ENCODE assay signal across 43 cellular contexts in genomic region chr3:139037478-139037877, GRCh38. TPM values are rescaled to one million over a fixed set of nuclear protein-coding genes. Genes with fewer than 3 reads are reported as not detected.
"Had no signal": no experiment of that assay in that cellular context is flagged by ENCODE, and none has a peak within 500 bp of the region (broad histone marks: within the 10 kb centered on the region; RNA-seq: fewer than 3 reads in every experiment).

No MANE protein-coding gene starts in this region.

- H3K4me3 ChIP-seq: adrenal gland, ascending aorta, body of pancreas, breast epithelium, cardiac muscle cell had no signal

- H3K4me3 Mint-ChIP-seq: activated naive CD4-positive, alpha-beta T cell treated with anti-CD3 and anti-CD28 coated beads for 36 hours; activated naive CD4-positive, alpha-beta T cell treated with anti-CD3 and anti-CD28 coated beads, Interleukin-2, amount 10 ng/mL, durations not matched to agents 7 days and 5 days; activated naive CD4-positive, alpha-beta T cell treated with anti-CD3 and anti-CD28 coated beads, Interleukin-2, amount 50 U/mL, for 24 hours; activated naive CD8-positive, alpha-beta T cell; activated naive CD8-positive, alpha-beta T cell treated with anti-CD3 and anti-CD28 coated beads for 36 hours; activated naive CD8-positive, alpha-beta T cell treated with anti-CD3 and anti-CD28 coated beads, Interleukin-2, amount 10 ng/mL, durations not matched to agents 7 days and 5 days; activated naive CD8-positive, alpha-beta T cell treated with anti-CD3 and anti-CD28 coated beads, Interleukin-2, amount 50 U/mL, for 24 hours; activated T-cell treated with anti-CD3 and anti-CD28 coated beads, Interleukin-2, amount 50 U/mL, for 24 hours; activated T-cell treated with anti-CD3 and anti-CD28 coated beads, Interleukin-2, amount 50 U/mL, for 4 hours; activated T-cell treated with anti-CD3 and anti-CD28 coated beads, Interleukin-2, amount 50 U/mL, for 72 hours; activated T-helper 1 cell treated with anti-CD3 and anti-CD28 coated beads, Interleukin-12 subunit alpha, Interleukin-12 subunit beta, Interleukin-2, Interleukin-4 antibody, amounts not matched to agents 30 ng/mL and 10 ng/mL and 1 ng/mL, durations not matched to agents 14 hours and 24 hours and 36 hours; activated T-helper 17 cell treated with anti-CD3 and anti-CD28 coated beads, Interleukin-2, amount 50 U/mL, for 72 hours; brain; central memory CD8-positive, alpha-beta T cell had no signal

- H3K27me3 ChIP-seq: adrenal gland, ascending aorta, body of pancreas, brain microvascular endothelial cell, breast epithelium, cardiac muscle cell had no signal

- H3K36me3 Mint-ChIP-seq: activated naive CD4-positive, alpha-beta T cell treated with anti-CD3 and anti-CD28 coated beads, Interleukin-2, amount 10 ng/mL, durations not matched to agents 7 days and 5 days; activated naive CD4-positive, alpha-beta T cell treated with anti-CD3 and anti-CD28 coated beads, Interleukin-2, amount 50 U/mL, for 24 hours; activated naive CD4-positive, alpha-beta T cell treated with anti-CD3 and anti-CD28 coated beads, Interleukin-2, amount 50 U/mL, for 72 hours; activated naive CD8-positive, alpha-beta T cell; activated naive CD8-positive, alpha-beta T cell treated with anti-CD3 and anti-CD28 coated beads for 36 hours; activated naive CD8-positive, alpha-beta T cell treated with anti-CD3 and anti-CD28 coated beads, Interleukin-2, amount 10 ng/mL, durations not matched to agents 7 days and 5 days; brain had no signal

- H3K4me1 Mint-ChIP-seq: activated naive CD4-positive, alpha-beta T cell treated with anti-CD3 and anti-CD28 coated beads, Interleukin-2, amount 10 ng/mL, durations not matched to agents 7 days and 5 days; activated naive CD4-positive, alpha-beta T cell treated with anti-CD3 and anti-CD28 coated beads, Interleukin-2, amount 50 U/mL, for 24 hours; activated naive CD8-positive, alpha-beta T cell treated with anti-CD3 and anti-CD28 coated beads for 36 hours; activated naive CD8-positive, alpha-beta T cell treated with anti-CD3 and anti-CD28 coated beads, Interleukin-2, amount 10 ng/mL, durations not matched to agents 7 days and 5 days; activated naive CD8-positive, alpha-beta T cell treated with anti-CD3 and anti-CD28 coated beads, Interleukin-2, amount 50 U/mL, for 24 hours; activated T-helper 17 cell treated with anti-CD3 and anti-CD28 coated beads, Interleukin-2, amount 50 U/mL, for 72 hours; brain; central memory CD8-positive, alpha-beta T cell had no signal

- H3K9me3 ChIP-seq: adrenal gland, ascending aorta, body of pancreas had no signal

- H3K4me1 ChIP-seq: adrenal gland, ascending aorta, body of pancreas, breast epithelium had no signal

- H3K9me3 Mint-ChIP-seq: activated naive CD4-positive, alpha-beta T cell treated with anti-CD3 and anti-CD28 coated beads for 36 hours; activated naive CD4-positive, alpha-beta T cell treated with anti-CD3 and anti-CD28 coated beads, Interleukin-2, amount 10 ng/mL, durations not matched to agents 7 days and 5 days; activated naive CD4-positive, alpha-beta T cell treated with anti-CD3 and anti-CD28 coated beads, Interleukin-2, amount 50 U/mL, for 24 hours; activated naive CD8-positive, alpha-beta T cell treated with anti-CD3 and anti-CD28 coated beads, Interleukin-2, amount 50 U/mL, for 24 hours; activated T-cell treated with anti-CD3 and anti-CD28 coated beads, Interleukin-2, amount 50 U/mL, for 24 hours; activated T-cell treated with anti-CD3 and anti-CD28 coated beads, Interleukin-2, amount 50 U/mL, for 4 hours; activated T-helper 1 cell treated with anti-CD3 and anti-CD28 coated beads, Interleukin-12 subunit alpha, Interleukin-12 subunit beta, Interleukin-2, Interleukin-4 antibody, amounts not matched to agents 30 ng/mL and 10 ng/mL and 1 ng/mL, durations not matched to agents 14 hours and 24 hours and 36 hours; activated T-helper 17 cell treated with anti-CD3 and anti-CD28 coated beads, Interleukin-2, amount 50 U/mL, for 72 hours; activated T-helper 2 cell treated with anti-CD3 and anti-CD28 coated beads, Interferon-gamma antibody, Interleukin-2, Interleukin-4, amounts not matched to agents 10 μg/mL and 5 μg/mL and 100 μg/mL, durations not matched to agents 14 hours and 24 hours and 36 hours; central memory CD8-positive, alpha-beta T cell had no signal

- H3K27me3 Mint-ChIP-seq: activated naive CD4-positive, alpha-beta T cell treated with anti-CD3 and anti-CD28 coated beads, Interleukin-2, amount 10 ng/mL, durations not matched to agents 7 days and 5 days had no signal

- FAIRE-seq: astrocyte had no signal

- DNase-seq: activated effector memory CD4-positive, alpha-beta T cell treated with anti-CD3 and anti-CD28 coated beads, Interleukin-2, amount 50 U/mL, for 16 hours; activated effector memory CD4-positive, alpha-beta T cell treated with Interleukin-2 at 50 U/mL for 16 hours; activated gamma-delta T cell; activated gamma-delta T cell treated with Interleukin-2 at 50 U/mL for 16 hours; activated naive CD4-positive, alpha-beta T cell; activated naive CD4-positive, alpha-beta T cell treated with anti-CD3 and anti-CD28 coated beads for 36 hours; activated naive CD4-positive, alpha-beta T cell treated with anti-CD3 and anti-CD28 coated beads, Interleukin-2, amount 10 ng/mL, durations not matched to agents 7 days and 5 days; activated naive CD4-positive, alpha-beta T cell treated with anti-CD3 and anti-CD28 coated beads, Interleukin-2, amount 50 U/mL, for 16 hours; activated naive CD4-positive, alpha-beta T cell treated with Interleukin-2 at 50 U/mL for 16 hours; activated naive CD8-positive, alpha-beta T cell treated with anti-CD3 and anti-CD28 coated beads for 36 hours; activated naive CD8-positive, alpha-beta T cell treated with anti-CD3 and anti-CD28 coated beads, Interleukin-2, amount 10 ng/mL, durations not matched to agents 7 days and 5 days; activated naive CD8-positive, alpha-beta T cell treated with anti-CD3 and anti-CD28 coated beads, Interleukin-2, amount 50 U/mL, for 24 hours; activated T-cell treated with anti-CD3 and anti-CD28 coated beads, Interleukin-2, amount 50 U/mL, for 1 hour; activated T-cell treated with anti-CD3 and anti-CD28 coated beads, Interleukin-2, amount 50 U/mL, for 24 hours; activated T-cell treated with anti-CD3 and anti-CD28 coated beads, Interleukin-2, amount 50 U/mL, for 4 hours; activated T-cell treated with anti-CD3 and anti-CD28 coated beads, Interleukin-2, amount 50 U/mL, for 72 hours; adrenal gland; amniotic stem cell; amygdala; anterior cingulate cortex; aorta; body of pancreas; brain microvascular endothelial cell; caudate nucleus; central memory CD4-positive, alpha-beta T cell; cerebellar nuclear complex had no signal

- H3K36me3 ChIP-seq: adrenal gland, ascending aorta, brain microvascular endothelial cell, breast epithelium, cardiac muscle cell had no signal

- H3K27ac Mint-ChIP-seq: activated naive CD4-positive, alpha-beta T cell treated with anti-CD3 and anti-CD28 coated beads for 36 hours; activated naive CD4-positive, alpha-beta T cell treated with anti-CD3 and anti-CD28 coated beads, Interleukin-2, amount 10 ng/mL, durations not matched to agents 7 days and 5 days; activated naive CD4-positive, alpha-beta T cell treated with anti-CD3 and anti-CD28 coated beads, Interleukin-2, amount 50 U/mL, for 24 hours; activated naive CD4-positive, alpha-beta T cell treated with anti-CD3 and anti-CD28 coated beads, Interleukin-2, amount 50 U/mL, for 72 hours; activated naive CD8-positive, alpha-beta T cell; activated naive CD8-positive, alpha-beta T cell treated with anti-CD3 and anti-CD28 coated beads for 36 hours; activated naive CD8-positive, alpha-beta T cell treated with anti-CD3 and anti-CD28 coated beads, Interleukin-2, amount 10 ng/mL, durations not matched to agents 7 days and 5 days; activated naive CD8-positive, alpha-beta T cell treated with anti-CD3 and anti-CD28 coated beads, Interleukin-2, amount 50 U/mL, for 24 hours; activated T-cell treated with anti-CD3 and anti-CD28 coated beads, Interleukin-2, amount 50 U/mL, for 24 hours; activated T-cell treated with anti-CD3 and anti-CD28 coated beads, Interleukin-2, amount 50 U/mL, for 72 hours; activated T-helper 1 cell treated with anti-CD3 and anti-CD28 coated beads, Interleukin-12 subunit alpha, Interleukin-12 subunit beta, Interleukin-2, Interleukin-4 antibody, amounts not matched to agents 30 ng/mL and 10 ng/mL and 1 ng/mL, durations not matched to agents 14 hours and 24 hours and 36 hours; activated T-helper 17 cell treated with anti-CD3 and anti-CD28 coated beads, Interleukin-2, amount 50 U/mL, for 72 hours; activated T-helper 2 cell treated with anti-CD3 and anti-CD28 coated beads, Interferon-gamma antibody, Interleukin-2, Interleukin-4, amounts not matched to agents 10 μg/mL and 5 μg/mL and 100 μg/mL, durations not matched to agents 14 hours and 24 hours and 36 hours; brain had no signal

- H3K27ac ChIP-seq: adrenal gland, ascending aorta, body of pancreas, brain microvascular endothelial cell, breast epithelium, cardiac muscle cell had no signal

- ATAC-seq: activated naive CD4-positive, alpha-beta T cell treated with anti-CD3 and anti-CD28 coated beads, Interleukin-2, amount 50 U/mL, for 72 hours; activated naive CD8-positive, alpha-beta T cell treated with anti-CD3 and anti-CD28 coated beads, Interleukin-2, amount 50 U/mL, for 24 hours; activated T-cell treated with anti-CD3 and anti-CD28 coated beads, Interleukin-2, amount 50 U/mL, for 4 hours; activated T-cell treated with anti-CD3 and anti-CD28 coated beads, Interleukin-2, amount 50 U/mL, for 72 hours; activated T-helper 17 cell treated with anti-CD3 and anti-CD28 coated beads, Interleukin-2, amount 50 U/mL, for 72 hours; body of pancreas had no signal

RNA-seq across cellular contexts. Expression of gene PRR23C, which starts 7.2 kb away (rescaled TPM):
- total RNA-seq: activated naive CD4-positive, alpha-beta T cell treated with anti-CD3 and anti-CD28 coated beads for 36 hours; activated naive CD4-positive, alpha-beta T cell treated with anti-CD3 and anti-CD28 coated beads, Interleukin-2, amount 50 U/mL, for 72 hours; activated naive CD8-positive, alpha-beta T cell treated with anti-CD3 and anti-CD28 coated beads for 36 hours; activated naive CD8-positive, alpha-beta T cell treated with anti-CD3 and anti-CD28 coated beads, Interleukin-2, amount 10 ng/mL, durations not matched to agents 7 days and 5 days; activated T-cell treated with anti-CD3 and anti-CD28 coated beads, Interleukin-2, amount 50 U/mL, for 4 hours; activated T-cell treated with anti-CD3 and anti-CD28 coated beads, Interleukin-2, amount 50 U/mL, for 72 hours; activated T-helper 1 cell treated with anti-CD3 and anti-CD28 coated beads, Interleukin-12 subunit alpha, Interleukin-12 subunit beta, Interleukin-2, Interleukin-4 antibody, amounts not matched to agents 30 ng/mL and 10 ng/mL and 1 ng/mL, durations not matched to agents 14 hours and 24 hours and 36 hours; activated T-helper 17 cell treated with anti-CD3 and anti-CD28 coated beads, Interleukin-2, amount 50 U/mL, for 72 hours; activated T-helper 2 cell treated with anti-CD3 and anti-CD28 coated beads, Interferon-gamma antibody, Interleukin-2, Interleukin-4, amounts not matched to agents 10 μg/mL and 5 μg/mL and 100 μg/mL, durations not matched to agents 14 hours and 24 hours and 36 hours; adrenal gland; aorta; ascending aorta; astrocyte; body of pancreas; breast epithelium; bronchial epithelial cell; cardiac muscle cell; cardiac septum; cerebellum; chondrocyte had no signal
- polyA plus RNA-seq: adipose tissue, adrenal gland, cardiac muscle cell had no signal

RNA-seq across cellular contexts. Expression of gene PRR23B, which starts 16.8 kb away (rescaled TPM):
- total RNA-seq: activated naive CD4-positive, alpha-beta T cell treated with anti-CD3 and anti-CD28 coated beads for 36 hours; activated naive CD4-positive, alpha-beta T cell treated with anti-CD3 and anti-CD28 coated beads, Interleukin-2, amount 50 U/mL, for 72 hours; activated naive CD8-positive, alpha-beta T cell treated with anti-CD3 and anti-CD28 coated beads for 36 hours; activated naive CD8-positive, alpha-beta T cell treated with anti-CD3 and anti-CD28 coated beads, Interleukin-2, amount 10 ng/mL, durations not matched to agents 7 days and 5 days; activated T-cell treated with anti-CD3 and anti-CD28 coated beads, Interleukin-2, amount 50 U/mL, for 4 hours; activated T-cell treated with anti-CD3 and anti-CD28 coated beads, Interleukin-2, amount 50 U/mL, for 72 hours; activated T-helper 1 cell treated with anti-CD3 and anti-CD28 coated beads, Interleukin-12 subunit alpha, Interleukin-12 subunit beta, Interleukin-2, Interleukin-4 antibody, amounts not matched to agents 30 ng/mL and 10 ng/mL and 1 ng/mL, durations not matched to agents 14 hours and 24 hours and 36 hours; activated T-helper 17 cell treated with anti-CD3 and anti-CD28 coated beads, Interleukin-2, amount 50 U/mL, for 72 hours; activated T-helper 2 cell treated with anti-CD3 and anti-CD28 coated beads, Interferon-gamma antibody, Interleukin-2, Interleukin-4, amounts not matched to agents 10 μg/mL and 5 μg/mL and 100 μg/mL, durations not matched to agents 14 hours and 24 hours and 36 hours; adrenal gland; aorta; ascending aorta; astrocyte; body of pancreas; breast epithelium; bronchial epithelial cell; cardiac muscle cell; cardiac septum; cerebellum; chondrocyte had no signal
- polyA plus RNA-seq: adipose tissue, adrenal gland, cardiac muscle cell had no signal

RNA-seq across cellular contexts. Expression of gene PRR23A, which starts 31.4 kb away (rescaled TPM):
- total RNA-seq: activated naive CD4-positive, alpha-beta T cell treated with anti-CD3 and anti-CD28 coated beads for 36 hours; activated naive CD4-positive, alpha-beta T cell treated with anti-CD3 and anti-CD28 coated beads, Interleukin-2, amount 50 U/mL, for 72 hours; activated naive CD8-positive, alpha-beta T cell treated with anti-CD3 and anti-CD28 coated beads for 36 hours; activated naive CD8-positive, alpha-beta T cell treated with anti-CD3 and anti-CD28 coated beads, Interleukin-2, amount 10 ng/mL, durations not matched to agents 7 days and 5 days; activated T-cell treated with anti-CD3 and anti-CD28 coated beads, Interleukin-2, amount 50 U/mL, for 4 hours; activated T-cell treated with anti-CD3 and anti-CD28 coated beads, Interleukin-2, amount 50 U/mL, for 72 hours; activated T-helper 1 cell treated with anti-CD3 and anti-CD28 coated beads, Interleukin-12 subunit alpha, Interleukin-12 subunit beta, Interleukin-2, Interleukin-4 antibody, amounts not matched to agents 30 ng/mL and 10 ng/mL and 1 ng/mL, durations not matched to agents 14 hours and 24 hours and 36 hours; activated T-helper 17 cell treated with anti-CD3 and anti-CD28 coated beads, Interleukin-2, amount 50 U/mL, for 72 hours; activated T-helper 2 cell treated with anti-CD3 and anti-CD28 coated beads, Interferon-gamma antibody, Interleukin-2, Interleukin-4, amounts not matched to agents 10 μg/mL and 5 μg/mL and 100 μg/mL, durations not matched to agents 14 hours and 24 hours and 36 hours; adrenal gland; aorta; ascending aorta; astrocyte; body of pancreas; breast epithelium; bronchial epithelial cell; cardiac muscle cell; cardiac septum; cerebellum; chondrocyte had no signal
- polyA plus RNA-seq: adipose tissue, adrenal gland, aorta, cardiac muscle cell had no signal
